1 cellular context compared by ENCODE assay signal in the genomic region with DNA sequence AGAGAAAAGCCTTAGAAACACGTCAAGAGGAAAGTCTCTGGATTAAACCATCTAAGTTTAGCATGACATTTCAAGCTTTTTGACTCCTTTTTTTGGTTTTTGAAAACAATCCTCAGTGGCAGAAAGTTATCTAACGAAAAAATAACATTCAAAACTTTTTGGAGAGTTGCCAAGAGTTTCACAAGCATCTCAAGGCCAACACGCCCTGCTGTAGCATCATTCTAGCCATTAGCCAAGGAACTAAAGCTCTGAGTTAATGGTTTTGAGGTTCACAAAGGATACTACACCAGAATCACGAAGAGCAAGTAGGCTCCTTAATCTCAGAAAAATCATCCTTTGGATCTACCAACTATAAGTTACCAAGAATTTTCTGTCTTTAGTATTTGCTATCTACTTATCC.
TF ChIP-seq lines count a peak whose summit lies in the region.

No MANE protein-coding gene starts in this region.

TF ChIP-seq in IMR-90, 13 proteins besides CTCF, POLR2A, EP300 and RAD21 (continued from another document):
- TF ChIP-seq, protein P1, sequence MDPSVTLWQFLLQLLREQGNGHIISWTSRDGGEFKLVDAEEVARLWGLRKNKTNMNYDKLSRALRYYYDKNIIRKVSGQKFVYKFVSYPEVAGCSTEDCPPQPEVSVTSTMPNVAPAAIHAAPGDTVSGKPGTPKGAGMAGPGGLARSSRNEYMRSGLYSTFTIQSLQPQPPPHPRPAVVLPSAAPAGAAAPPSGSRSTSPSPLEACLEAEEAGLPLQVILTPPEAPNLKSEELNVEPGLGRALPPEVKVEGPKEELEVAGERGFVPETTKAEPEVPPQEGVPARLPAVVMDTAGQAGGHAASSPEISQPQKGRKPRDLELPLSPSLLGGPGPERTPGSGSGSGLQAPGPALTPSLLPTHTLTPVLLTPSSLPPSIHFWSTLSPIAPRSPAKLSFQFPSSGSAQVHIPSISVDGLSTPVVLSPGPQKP (IDR thresholded peaks at IDR 0.05; ENCODE audit: borderline replicate concordance, low read depth, low read length): no peak
- no peak for TF ChIP-seq RFX5 (IDR thresholded peaks at IDR 0.05; ENCODE audit: low read depth, low read length)
TF ChIP-seq in IMR-90: peak in this region for 1.
